ENCODE assay signal across 9 cellular contexts in genomic region chr17:19304209-19304608, GRCh38. TPM values are rescaled to one million over a fixed set of nuclear protein-coding genes. Genes with fewer than 3 reads are reported as not detected.
A peak's percentile ranks its signal among the peaks of the same experiment; 100 is the strongest.
DNase-seq lines count a peak whose midpoint lies in the region; ATAC-seq lines count a peak whose summit lies in the region.
"Had no signal": no experiment of that assay in that cellular context is flagged by ENCODE, and none has a peak within 500 bp of the region (broad histone marks: within the 10 kb centered on the region; RNA-seq: fewer than 3 reads in every experiment).

No MANE protein-coding gene starts in this region.

- H3K4me2 ChIP-seq in GM23248 (ENCODE audit: unreplicated experiment): no peak overlapping the region

- no peaks in the 10 kb centered on the region for H3K9me2 ChIP-seq in GM23248 (ENCODE audit: insufficient read depth)

- H3K36me3 ChIP-seq in GM23248 (ENCODE audit: low read depth) (no peaks in the 10 kb centered on the region), rectal smooth muscle tissue (ENCODE audit: control insufficient read depth, insufficient read depth, low read length) (no peaks in the 10 kb centered on the region)

- in situ Hi-C loops in GM23248 (cut with MboI): no loop called here

- H2AFZ ChIP-seq in GM23248: no peak overlapping the region

- no peak overlapping the region for H3K27ac ChIP-seq in GM23248
- H3K27ac ChIP-seq in rectal smooth muscle tissue (ENCODE audit: low read depth, low read length): no peak overlapping the region

- H3F3A ChIP-seq in GM23248 (ENCODE audit: insufficient read depth): no peaks in the 10 kb centered on the region

- WGBS in GM23248 (ENCODE audit: low coverage in 1 of 2, low lambda C conversion rate in 2 of 2, missing lambda C conversion rate in 2 of 2), 2 experiments: 75 to 77% methylated on average over 7 of the region's 7 CpGs

- H4K20me1 ChIP-seq in GM23248 (ENCODE audit: insufficient read depth): no peaks in the 10 kb centered on the region

- no peak for ATAC-seq in HG03457 (IDR thresholded peaks at IDR 0.05; ENCODE audit: unreplicated experiment)

- H3K9me3 ChIP-seq in GM23248 (ENCODE audit: low read depth): no peaks in the 10 kb centered on the region

- H3K4me1 ChIP-seq in GM23248 (ENCODE audit: insufficient read depth): peaks cover 7% of the 10 kb centered on the region; the same call in 1 of the 2 replicates
- no peaks in the 10 kb centered on the region for H3K4me1 ChIP-seq in rectal smooth muscle tissue (ENCODE audit: control insufficient read depth, insufficient read depth, low read length)

- H3K9ac ChIP-seq in GM23248 (no peak overlapping the region), rectal smooth muscle tissue (ENCODE audit: low read length) (peak overlapping the region; percentile 10)

- peaks cover 59% of the 10 kb centered on the region for H3K79me2 ChIP-seq in GM23248 (ENCODE audit: insufficient read depth)

- DNase-seq in GM23248 (peak; percentile 64), SKM-1 (lab: John Stamatoyannopoulos, UW; ENCODE audit: unreplicated experiment) (peak; percentile 91), glomerular endothelial cell (ENCODE audit: extremely low read depth, low read depth, low spot score) (peak; percentile 27), COR-L47 (lab: John Stamatoyannopoulos, UW) (no peak), occipital lobe (lab: John Stamatoyannopoulos, UW) (no peak)
- DNase-seq in activated effector memory CD4-positive, alpha-beta T cell treated with Interleukin-2 at 50 U/mL for 16 hours: no peak
- DNase-seq: activated T-cell treated with anti-CD3 and anti-CD28 coated beads for 4 hours had no signal

- no peaks in the 10 kb centered on the region for H3K27me3 ChIP-seq in GM23248 (replicated peaks; ENCODE audit: insufficient read depth)
- H3K27me3 ChIP-seq in rectal smooth muscle tissue (ENCODE audit: control insufficient read depth, insufficient read depth, low read length): no peaks in the 10 kb centered on the region

- H3K4me3 ChIP-seq in GM23248: no peak overlapping the region
- H3K4me3 ChIP-seq in rectal smooth muscle tissue (ENCODE audit: low read length): no peak overlapping the region

RNA-seq across cellular contexts. Expression of gene B9D1, which starts 58.3 kb away (rescaled TPM):
- total RNA-seq in GM23248 (2014; rRNA removed; shearing (Covaris generic)): 14.9 and 15.5 TPM in 2 replicates
- polyA plus RNA-seq in GM23248 (2016; fragmentation: Nextera tagmentation; extraction: Ambion mirVana): 24.4 and 25.2 TPM in 2 replicates
- total RNA-seq in glomerular endothelial cell (20.0 and 22.6 TPM in 2 replicates), occipital lobe (13.6 TPM)

Comparison
In these comparisons a context has a peak if more than half of its experiments do, and no peak if none do; other contexts are left out.
1. DNase-seq: peak in GM23248 (single experiment), SKM-1 (single experiment) and glomerular endothelial cell (single experiment); none in activated effector memory CD4-positive, alpha-beta T cell treated with Interleukin-2 at 50 U/mL for 16 hours (single experiment), COR-L47 (single experiment) and occipital lobe (single experiment).